In genomic region chr3:95758707-95759106, GRCh38 we compare ENCODE assay signal across 9 cellular contexts.
"Had no signal": no experiment of that assay in that cellular context is flagged by ENCODE, and none has a peak within 500 bp of the region (broad histone marks: within the 10 kb centered on the region; RNA-seq: fewer than 3 reads in every experiment).

No MANE protein-coding gene starts in this region.

- H3K4me2 ChIP-seq: GM23338 had no signal

- H3K4me3 ChIP-seq: GM23248, GM23338, HAP-1 had no signal

- H3K9ac ChIP-seq: GM23248 had no signal

- H3K27ac Mint-ChIP-seq: GM23338, H9, HFFc6 had no signal

- DNase-seq: GM23248, GOT3, H7, H9, HCEC 1CT, HFFc6 had no signal

- ATAC-seq: GM23338, HCT116 had no signal

- H3K4me3 Mint-ChIP-seq: GM23338, H9, HFFc6 had no signal

- H3K4me1 ChIP-seq: HAP-1 had no signal

- H2AFZ ChIP-seq: GM23248, GM23338 had no signal

- H3K4me1 Mint-ChIP-seq: GM23338, H9 had no signal

- H3K27ac ChIP-seq: GM23248 had no signal

- H3K9me3 ChIP-seq: HAP-1 had no signal

- H3K36me3 ChIP-seq: HAP-1 had no signal
